Comparison of ENCODE assay signal across 8 cellular contexts in the genomic region with DNA sequence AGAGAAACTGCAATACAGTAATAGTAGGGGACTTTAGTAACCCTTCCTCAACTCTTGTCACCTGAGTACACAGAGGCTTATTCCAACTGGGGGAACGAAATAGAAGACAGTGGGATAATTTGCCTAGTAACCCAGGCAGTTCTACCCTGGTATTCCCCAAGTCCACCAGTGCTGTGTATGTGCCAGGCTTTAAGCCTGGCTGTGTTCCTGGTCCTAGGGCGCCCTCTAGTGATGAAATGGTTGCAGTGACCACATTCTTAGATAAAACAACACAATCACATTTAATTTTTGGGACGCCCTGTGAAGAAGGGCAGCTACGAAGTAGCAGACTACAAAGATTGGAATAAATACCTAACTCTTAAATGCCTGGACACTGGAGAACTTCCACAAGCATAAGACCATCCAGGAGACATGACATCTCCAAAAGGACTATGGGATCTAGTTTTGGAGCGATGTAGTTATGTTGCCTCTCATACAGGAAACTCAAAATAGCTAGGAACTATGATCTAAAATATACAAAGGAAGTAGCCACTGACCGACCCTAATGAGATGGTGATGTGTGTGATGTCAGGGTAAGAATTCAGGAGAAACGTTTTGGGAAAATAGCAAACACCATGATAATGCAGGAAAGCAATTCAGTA.
A peak's percentile ranks its signal among the peaks of the same experiment; 100 is the strongest.
DNase-seq lines count a peak whose midpoint lies in the region; ATAC-seq, FAIRE-seq and TF ChIP-seq lines count a peak whose summit lies in the region.

No MANE protein-coding gene starts in this region.

- ATAC-seq in GM19324 (IDR thresholded peaks at IDR 0.05; ENCODE audit: low FRiP score, unreplicated experiment) (peak; percentile 89), HG03460 (IDR thresholded peaks at IDR 0.05; ENCODE audit: unreplicated experiment) (peak; percentile 84)
- ATAC-seq in naive thymus-derived CD4-positive, alpha-beta T cell, result peak; percentile 77

- CTCF ChIA-PET in BJ (lab: Yijun Ruan, JAX) (interaction anchor here (0.6 to 2.9 kb wide), 11 partner anchors 48 to 329 kb away, joined by 3 to 14 read pairs (median 4); partner anchors contain the start of gene XIST), endothelial cell of umbilical vein (lab: Charles Lee) (interaction anchor here (0.8 to 2.8 kb wide), 8 partner anchors 104 to 328 kb away, joined by 3 to 36 read pairs (median 8); partner anchors contain the start of gene XIST)
- CTCF ChIA-PET in naive thymus-derived CD4-positive, alpha-beta T cell (lab: Charles Lee), result interaction anchor here (0.8 to 3.0 kb wide), 5 partner anchors 155 to 162 kb away, joined by 3 to 16 read pairs (median 3); partner anchors contain the start of gene XIST

- POLR2A ChIA-PET in BJ (lab: Charles Lee) (no interaction called here), endothelial cell of umbilical vein (lab: Charles Lee) (interaction anchor here (0.6 kb wide), 1 partner anchor 277 kb away, joined by 3 read pairs; no protein-coding TSS in a partner anchor)
- POLR2A ChIA-PET in naive thymus-derived CD4-positive, alpha-beta T cell (lab: Charles Lee), result no interaction called here

- H3K79me2 ChIP-seq in endothelial cell of umbilical vein (ENCODE audit: control insufficient read depth, insufficient read depth, low read length), result no peaks in the 10 kb centered on the region

- peaks cover 0 to 7% (median 3%) of the 10 kb centered on the region in 7 donors for H3K4me1 Mint-ChIP-seq in naive thymus-derived CD4-positive, alpha-beta T cell

- H3K36me3 ChIP-seq in BJ (ENCODE audit: control insufficient read depth, insufficient read depth, low read length), result no peaks in the 10 kb centered on the region
- no peaks in the 10 kb centered on the region for H3K36me3 ChIP-seq in endothelial cell of umbilical vein (ENCODE audit: control insufficient read depth in 2 of 2, extremely low read depth in 1 of 2, insufficient read depth in 2 of 2, low read length in 2 of 2)
- no peaks in the 10 kb centered on the region for H3K36me3 ChIP-seq in naive thymus-derived CD4-positive, alpha-beta T cell (ENCODE audit: control insufficient read depth in 2 of 3, insufficient read depth in 3 of 3, low read length in 3 of 3)

- DNase-seq in BJ (ENCODE audit: low read depth) (no peak), NCI-H774 (lab: John Stamatoyannopoulos, UW) (peak; percentile 20), endothelial cell of umbilical vein (ENCODE audit: low read depth, low spot score) (peak; percentile 70)
- DNase-seq in activated CD8-positive, alpha-beta memory T cell treated with anti-CD3 and anti-CD28 coated beads for 4 hours (ENCODE audit: low read depth in 2 of 2), result peak; percentile 13 to 35
- peak; percentile 12 to 81 (median 55) for DNase-seq in naive thymus-derived CD4-positive, alpha-beta T cell
- peak; percentile 40 to 85 (median 52) for DNase-seq in stimulated activated naive CD4-positive, alpha-beta T cell (lab: John Stamatoyannopoulos, UW)

- peaks cover 0 to 1% (median 0%) of the 10 kb centered on the region in 11 donors for H3K9me3 Mint-ChIP-seq in naive thymus-derived CD4-positive, alpha-beta T cell

- H3K9me1 ChIP-seq in endothelial cell of umbilical vein (replicated peaks; ENCODE audit: control insufficient read depth, extremely low read depth, insufficient read depth, low read length), result no peaks in the 10 kb centered on the region

- no peak for TF ChIP-seq POLR2A in endothelial cell of umbilical vein (IDR thresholded peaks at IDR 0.05; ENCODE audit: low read depth, low read length)

- H3K27me3 ChIP-seq in BJ (ENCODE audit: control insufficient read depth, insufficient read depth, low read length), result no peaks in the 10 kb centered on the region
- H3K27me3 ChIP-seq in endothelial cell of umbilical vein (ENCODE audit: control insufficient read depth in 2 of 2, insufficient read depth in 2 of 2, low read length in 2 of 2), result no peaks in the 10 kb centered on the region
- no peaks in the 10 kb centered on the region for H3K27me3 ChIP-seq in naive thymus-derived CD4-positive, alpha-beta T cell (ENCODE audit: control insufficient read depth in 2 of 2, insufficient read depth in 2 of 2, low read length in 2 of 2)

- H3K27ac ChIP-seq in endothelial cell of umbilical vein (ENCODE audit: insufficient read depth, low read depth, low read length), result no peak overlapping the region
- no peak overlapping the region for H3K27ac ChIP-seq in naive thymus-derived CD4-positive, alpha-beta T cell (ENCODE audit: low read depth, low read length)

- H3K36me3 Mint-ChIP-seq in naive thymus-derived CD4-positive, alpha-beta T cell, result peaks cover 0 to 5% (median 0%) of the 10 kb centered on the region in 5 donors

- no peak overlapping the region for H3K9ac ChIP-seq in endothelial cell of umbilical vein (replicated peaks; ENCODE audit: extremely low read depth, insufficient read depth, low read length)

- H3K27me3 Mint-ChIP-seq in naive thymus-derived CD4-positive, alpha-beta T cell, result no peaks in the 10 kb centered on the region

- no peak overlapping the region for H3K4me2 ChIP-seq in endothelial cell of umbilical vein (ENCODE audit: insufficient read depth, low read length)

- H3K4me3 Mint-ChIP-seq in naive thymus-derived CD4-positive, alpha-beta T cell, result no peak overlapping the region

- intact Hi-C loops in endothelial cell of umbilical vein (cut with micrococcal nuclease), result loop anchor here (1.0 to 10.0 kb wide), 4 partner anchors 118 to 931 kb away; no protein-coding TSS in a partner anchor
- intact Hi-C loops in naive thymus-derived CD4-positive, alpha-beta T cell (cut with micrococcal nuclease), result loop anchor here (1.0 to 10.0 kb wide), 8 partner anchors 71 to 931 kb away; no protein-coding TSS in a partner anchor

- no TSS peak for BruUV-seq in endothelial cell of umbilical vein (replicated peaks; lab: Mats Ljungman, UMichigan)

- peak overlapping the region in 2 of 9 donors; percentile 18 to 37 for H3K27ac Mint-ChIP-seq in naive thymus-derived CD4-positive, alpha-beta T cell

- dilution Hi-C loops in endothelial cell of umbilical vein (cut with MboI; ENCODE audit: extremely low pct_ligation_motif_present, low sequenced_read_pairs), result no loop called here

- H3K4me3 ChIP-seq in BJ (ENCODE audit: low read depth, low read length), result no peak overlapping the region
- H3K4me3 ChIP-seq in endothelial cell of umbilical vein (replicated peaks in 1 of 3; ENCODE audit: insufficient read depth in 1 of 3, low read depth in 1 of 3, low read length in 3 of 3), result no peak overlapping the region
- H3K4me3 ChIP-seq in naive thymus-derived CD4-positive, alpha-beta T cell (ENCODE audit: low read length), result no peak overlapping the region

- H3K4me1 ChIP-seq in endothelial cell of umbilical vein (ENCODE audit: control insufficient read depth, extremely low read depth, insufficient read depth, low read length), result no peaks in the 10 kb centered on the region
- H3K4me1 ChIP-seq in naive thymus-derived CD4-positive, alpha-beta T cell (ENCODE audit: control insufficient read depth in 2 of 2, insufficient read depth in 2 of 2, low read length in 2 of 2), result no peaks in the 10 kb centered on the region

- no peaks in the 10 kb centered on the region for H3K9me3 ChIP-seq in endothelial cell of umbilical vein (replicated peaks; ENCODE audit: control insufficient read depth, insufficient read depth, low read length)
- H3K9me3 ChIP-seq in naive thymus-derived CD4-positive, alpha-beta T cell (ENCODE audit: control insufficient read depth in 2 of 3, low read length in 3 of 3), result no peaks in the 10 kb centered on the region

- TF ChIP-seq CTCF in BJ (IDR thresholded peaks at IDR 0.05; ENCODE audit: insufficient read depth, low read depth, low read length) (peak; percentile 66), endothelial cell of umbilical vein (IDR thresholded peaks at IDR 0.05; ENCODE audit: extremely low read depth in 1 of 2, insufficient read depth in 1 of 2, low read depth in 1 of 2, low read length in 2 of 2) (peak; percentile 54)

- FAIRE-seq in endothelial cell of umbilical vein (lab: Jason Lieb, UNC), result peak; percentile 37

- H2AFZ ChIP-seq in endothelial cell of umbilical vein (ENCODE audit: low read depth, low read length), result no peak overlapping the region

- no peaks in the 10 kb centered on the region for H4K20me1 ChIP-seq in endothelial cell of umbilical vein (replicated peaks; ENCODE audit: control insufficient read depth, extremely low read depth, insufficient read depth, low read length)

TF ChIP-seq in endothelial cell of umbilical vein, 7 proteins besides CTCF, POLR2A, EP300 and RAD21:
- TF ChIP-seq POLR2AphosphoS5 (IDR thresholded peaks at IDR 0.05; ENCODE audit: insufficient read depth, low read depth, low read length), result no peak
